Comparison of ENCODE assay signal across 9 cellular contexts in genomic region chr1:206471415-206471801, GRCh38. TPM values are rescaled to one million over a fixed set of nuclear protein-coding genes. Genes with fewer than 3 reads are reported as not detected.
DNase-seq lines count a peak whose midpoint lies in the region; ATAC-seq and TF ChIP-seq lines count a peak whose summit lies in the region.
"Had no signal": no experiment of that assay in that cellular context is flagged by ENCODE, and none has a peak within 500 bp of the region (broad histone marks: within the 10 kb centered on the region; RNA-seq: fewer than 3 reads in every experiment).

No MANE protein-coding gene starts in this region.

- H3K9me3 Mint-ChIP-seq in naive thymus-derived CD8-positive, alpha-beta T cell = no peaks in the 10 kb centered on the region

- H4K20me1 ChIP-seq in DOHH2 (ENCODE audit: control insufficient read depth, insufficient read depth, low read depth, low read length) = no peaks in the 10 kb centered on the region; the same call in 1 of the 2 replicates

- intact Hi-C loops in left colon (cut with DNase I, micrococcal nuclease) = no loop called here

- H3K4me3 ChIP-seq in DOHH2 (ENCODE audit: low read length) (peak overlapping the region; percentile 84), astrocyte of the spinal cord (ENCODE audit: low read depth, low read length) (peak overlapping the region; percentile 77)

- no peaks in the 10 kb centered on the region for H3K9me3 ChIP-seq in DOHH2 (ENCODE audit: control insufficient read depth, insufficient read depth, low read length)

- H3K4me3 Mint-ChIP-seq in naive thymus-derived CD8-positive, alpha-beta T cell = peak overlapping the region; percentile 86 to 98 (median 94)

- peaks cover 18% of the 10 kb centered on the region for H3K36me3 ChIP-seq in DOHH2 (ENCODE audit: control insufficient read depth, low read length)

- DNase-seq in astrocyte of the spinal cord (ENCODE audit: low read depth, low spot score) (no peak), foreskin keratinocyte (no peak), left colon (no peak), DMS79 treated with DMSO at 0.1 percent for 48 hours (lab: John Stamatoyannopoulos, UW) (no peak), HK-2 (ENCODE audit: unreplicated experiment) (no peak)
- DNase-seq in naive thymus-derived CD8-positive, alpha-beta T cell = no peak
- DNase-seq: occipital lobe had no signal

- no peak for TF ChIP-seq CTCF in DOHH2 (IDR thresholded peaks at IDR 0.05; ENCODE audit: low read depth, low read length, poor library complexity, severe bottlenecking)
- TF ChIP-seq CTCF in astrocyte of the spinal cord (IDR thresholded peaks at IDR 0.05; ENCODE audit: low read depth, low read length) = no peak
- TF ChIP-seq CTCF in foreskin keratinocyte (conservative IDR thresholded peaks at IDR 0.05) = no peak

- H3K27ac ChIP-seq in DOHH2 (ENCODE audit: low read depth, low read length) (peak overlapping the region; percentile 69), foreskin keratinocyte (no peak overlapping the region)

- no peaks in the 10 kb centered on the region for H3K79me2 ChIP-seq in DOHH2 (ENCODE audit: control insufficient read depth, low read length)

- in situ Hi-C loops in astrocyte of the spinal cord (cut with HindIII; ENCODE audit: low sequenced_read_pairs) = no loop called here

- H3K27ac Mint-ChIP-seq in naive thymus-derived CD8-positive, alpha-beta T cell = peak overlapping the region; percentile 88 to 96 (median 92)

- peaks cover 55 to 79% (median 74%) of the 10 kb centered on the region in 4 donors for H3K4me1 Mint-ChIP-seq in naive thymus-derived CD8-positive, alpha-beta T cell

- peak; percentile 19 for ATAC-seq in HG03045 (IDR thresholded peaks at IDR 0.05; ENCODE audit: unreplicated experiment)
- ATAC-seq in naive thymus-derived CD8-positive, alpha-beta T cell = peak in 1 of 2 donors; percentile 4
- no peak for ATAC-seq in foreskin keratinocyte
- ATAC-seq in left colon = no peak

- H3K4me1 ChIP-seq in DOHH2 (ENCODE audit: control insufficient read depth, low read length) = peaks cover 62% of the 10 kb centered on the region
- peaks cover 12% of the 10 kb centered on the region for H3K4me1 ChIP-seq in foreskin keratinocyte

- H3K36me3 Mint-ChIP-seq in naive thymus-derived CD8-positive, alpha-beta T cell = peaks cover 0 to 38% (median 0%) of the 10 kb centered on the region in 3 donors

- H3K27me3 Mint-ChIP-seq in naive thymus-derived CD8-positive, alpha-beta T cell = no peaks in the 10 kb centered on the region

- peak overlapping the region; percentile 69 for H3K4me2 ChIP-seq in DOHH2 (ENCODE audit: low read length)

- H3K27me3 ChIP-seq in DOHH2 (ENCODE audit: control insufficient read depth, low read length) (no peaks in the 10 kb centered on the region), foreskin keratinocyte (no peaks in the 10 kb centered on the region)

- H3F3A ChIP-seq in DOHH2 (ENCODE audit: control insufficient read depth, insufficient read depth) = 0 out of 2 replicates have a peak, but pooled peaks cover 3% of the 10 kb centered on the region

- H3K9me2 ChIP-seq in DOHH2 (replicated peaks; ENCODE audit: control insufficient read depth, low read length) = no peaks in the 10 kb centered on the region

- POLR2A ChIA-PET in naive thymus-derived CD8-positive, alpha-beta T cell (lab: Charles Lee) = interaction anchor here (0.5 to 3.5 kb wide), 19 partner anchors 8 to 342 kb away, joined by 3 to 22 read pairs (median 5); partner anchors contain the start of genes DYRK3 and RASSF5

RNA-seq across cellular contexts. Expression of gene IKBKE, which starts 1.1 kb away (rescaled TPM):
- 10 to 100 TPM; 82.9 to 87.3 TPM for total RNA-seq in naive thymus-derived CD8-positive, alpha-beta T cell
- 10 to 100 TPM; 40.5 to 57.0 (median 55.5) TPM for polyA plus RNA-seq in naive thymus-derived CD8-positive, alpha-beta T cell
- total RNA-seq in foreskin keratinocyte (14.2 and 15.1 TPM in 2 replicates), left colon (10 to 100 TPM; 18.2 to 19.8 TPM)
- polyA plus RNA-seq in foreskin keratinocyte = 10.0 and 10.8 TPM in 2 replicates

RNA-seq across cellular contexts. Expression of gene RASSF5, which starts 35.9 kb away (rescaled TPM):
- total RNA-seq in naive thymus-derived CD8-positive, alpha-beta T cell = 100 to 1,000 TPM; 224 to 229 TPM
- polyA plus RNA-seq in naive thymus-derived CD8-positive, alpha-beta T cell = 100 to 1,000 TPM; 233 to 358 (median 291) TPM
- total RNA-seq in foreskin keratinocyte (2.4 and 2.8 TPM in 2 replicates), left colon (1 to 10 TPM; 3.3 to 7.7 TPM)
- polyA plus RNA-seq in foreskin keratinocyte = 1.4 and 1.8 TPM in 2 replicates

Comparison
In these comparisons a context has a peak if more than half of its experiments do, and no peak if none do; other contexts are left out.
1. RNA of gene RASSF5, which starts 35.9 kb away (total RNA-seq): 224 to 229 TPM in naive thymus-derived CD8-positive, alpha-beta T cell; 3.3 to 7.7 TPM in left colon and 2.4 to 2.8 TPM in foreskin keratinocyte; every median in the first group is over 10 times any median in the second.